19 cellular contexts compared by ENCODE assay signal in the genomic region with DNA sequence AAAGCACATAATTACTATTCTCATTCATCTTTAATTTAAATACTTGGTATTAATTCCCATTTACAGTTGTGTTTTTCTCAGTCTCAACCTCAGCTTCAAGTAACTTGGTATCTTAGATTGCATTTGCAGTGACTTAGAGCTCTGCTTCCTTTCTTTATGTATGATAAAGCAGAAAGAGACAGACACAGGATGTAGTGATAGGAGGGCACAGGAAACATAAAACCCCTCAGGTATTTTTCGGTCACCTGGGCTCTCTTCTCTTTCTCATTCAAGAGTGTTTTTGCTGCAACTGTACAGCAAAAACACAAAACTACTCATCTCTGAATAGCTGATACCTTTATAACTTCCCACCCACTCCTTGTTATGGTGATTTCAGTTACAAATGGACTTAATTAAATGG.
DNase-seq lines count a peak whose midpoint lies in the region; ATAC-seq and TF ChIP-seq lines count a peak whose summit lies in the region.
"Had no signal": no experiment of that assay in that cellular context is flagged by ENCODE, and none has a peak within 500 bp of the region (broad histone marks: within the 10 kb centered on the region; RNA-seq: fewer than 3 reads in every experiment).

No MANE protein-coding gene starts in this region.

- H3K27me3 ChIP-seq in esophagus squamous epithelium, result no peaks in the 10 kb centered on the region
- H3K27me3 ChIP-seq: BLaER1 had no signal

- no peak overlapping the region for H3K4me3 ChIP-seq in Jurkat, Clone E6-1 (ENCODE audit: low read length)
- no peak overlapping the region for H3K4me3 ChIP-seq in esophagus squamous epithelium
- H3K4me3 ChIP-seq: BLaER1, HAP-1 had no signal

- no peak for TF ChIP-seq POLR2A in esophagus squamous epithelium (IDR thresholded peaks at IDR 0.05)

- peaks cover 7% of the 10 kb centered on the region for H3K4me1 Mint-ChIP-seq in activated naive CD8-positive, alpha-beta T cell treated with anti-CD3 and anti-CD28 coated beads, Interleukin-2, amount 10 ng/mL, durations not matched to agents 7 days and 5 days
- peaks cover 4% of the 10 kb centered on the region for H3K4me1 Mint-ChIP-seq in activated naive CD8-positive, alpha-beta T cell treated with anti-CD3 and anti-CD28 coated beads for 36 hours
- peaks cover 8 to 10% (median 9%) of the 10 kb centered on the region in 3 donors for H3K4me1 Mint-ChIP-seq in T-cell
- H3K4me1 Mint-ChIP-seq: CD14-positive monocyte, IgD-negative memory B cell had no signal

- no peak for DNase-seq in activated naive CD8-positive, alpha-beta T cell treated with anti-CD3 and anti-CD28 coated beads, Interleukin-2, amount 10 ng/mL, durations not matched to agents 7 days and 5 days
- DNase-seq in activated naive CD8-positive, alpha-beta T cell treated with anti-CD3 and anti-CD28 coated beads for 36 hours, result no peak
- DNase-seq in Jurkat, Clone E6-1 (ENCODE audit: low read depth, low spot score), result peak; percentile 7
- no peak for DNase-seq in T-cell
- no peak for DNase-seq in esophagus squamous epithelium (lab: John Stamatoyannopoulos, UW)
- DNase-seq: 8988T, COR-L47, DMS 273 treated with DMSO at 0.1 percent for 48 hours, DMS53, DND-41, EL had no signal

- H3K4me1 ChIP-seq in esophagus squamous epithelium, result no peaks in the 10 kb centered on the region
- H3K4me1 ChIP-seq: BLaER1 had no signal

- WGBS in esophagus squamous epithelium, 2 donors, result 58 to 82% methylated on average over 1 of the region's 1 CpG

- H3K36me3 Mint-ChIP-seq in activated naive CD8-positive, alpha-beta T cell treated with anti-CD3 and anti-CD28 coated beads, Interleukin-2, amount 10 ng/mL, durations not matched to agents 7 days and 5 days, result peaks cover 13% of the 10 kb centered on the region
- H3K36me3 Mint-ChIP-seq in activated naive CD8-positive, alpha-beta T cell treated with anti-CD3 and anti-CD28 coated beads for 36 hours, result no peaks in the 10 kb centered on the region
- H3K36me3 Mint-ChIP-seq in T-cell, result peaks cover 8% of the 10 kb centered on the region
- H3K36me3 Mint-ChIP-seq: CD8-positive, alpha-beta memory T cell; IgD-negative memory B cell had no signal

- no peak overlapping the region for H3K27ac Mint-ChIP-seq in activated naive CD8-positive, alpha-beta T cell treated with anti-CD3 and anti-CD28 coated beads, Interleukin-2, amount 10 ng/mL, durations not matched to agents 7 days and 5 days
- H3K27ac Mint-ChIP-seq in activated naive CD8-positive, alpha-beta T cell treated with anti-CD3 and anti-CD28 coated beads for 36 hours, result no peak overlapping the region
- H3K27ac Mint-ChIP-seq in T-cell, result peak overlapping the region in 1 of 2 donors; percentile 23
- H3K27ac Mint-ChIP-seq: CD14-positive monocyte, IgD-negative memory B cell had no signal

- no peaks in the 10 kb centered on the region for H3K27me3 Mint-ChIP-seq in activated naive CD8-positive, alpha-beta T cell treated with anti-CD3 and anti-CD28 coated beads, Interleukin-2, amount 10 ng/mL, durations not matched to agents 7 days and 5 days
- H3K27me3 Mint-ChIP-seq in activated naive CD8-positive, alpha-beta T cell treated with anti-CD3 and anti-CD28 coated beads for 36 hours, result no peaks in the 10 kb centered on the region
- no peaks in the 10 kb centered on the region for H3K27me3 Mint-ChIP-seq in T-cell
- H3K27me3 Mint-ChIP-seq: CD8-positive, alpha-beta memory T cell; IgD-negative memory B cell had no signal

- H3K9me3 ChIP-seq in esophagus squamous epithelium, result no peaks in the 10 kb centered on the region
- H3K9me3 ChIP-seq: BLaER1, HAP-1 had no signal

- H3K36me3 ChIP-seq in esophagus squamous epithelium, result peaks cover 0 to 59% (median 0%) of the 10 kb centered on the region in 3 donors
- H3K36me3 ChIP-seq: HAP-1 had no signal

- CTCF ChIA-PET in T-cell (lab: Charles Lee), result no interaction called here

- no peak overlapping the region for H3K4me3 Mint-ChIP-seq in activated naive CD8-positive, alpha-beta T cell treated with anti-CD3 and anti-CD28 coated beads, Interleukin-2, amount 10 ng/mL, durations not matched to agents 7 days and 5 days
- H3K4me3 Mint-ChIP-seq in activated naive CD8-positive, alpha-beta T cell treated with anti-CD3 and anti-CD28 coated beads for 36 hours, result no peak overlapping the region
- H3K4me3 Mint-ChIP-seq in T-cell, result no peak overlapping the region
- H3K4me3 Mint-ChIP-seq: CD14-positive monocyte; CD8-positive, alpha-beta memory T cell; IgD-negative memory B cell had no signal

- peak; percentile 70 for ATAC-seq in activated naive CD8-positive, alpha-beta T cell treated with anti-CD3 and anti-CD28 coated beads, Interleukin-2, amount 10 ng/mL, durations not matched to agents 7 days and 5 days (ENCODE audit: low read depth)
- ATAC-seq in T-cell (replicated peaks in 1 of 4) (peak; percentile 57 to 69 (median 64)), GM21717 (IDR thresholded peaks at IDR 0.05; ENCODE audit: unreplicated experiment) (no peak), GM18867 (IDR thresholded peaks at IDR 0.05; ENCODE audit: unreplicated experiment) (no peak)
- ATAC-seq: HepG2 had no signal

- H3K27ac ChIP-seq in esophagus squamous epithelium, result no peak overlapping the region
- H3K27ac ChIP-seq: BLaER1 had no signal

- intact Hi-C loops in esophagus squamous epithelium (cut with DNase I), result no loop called here

- H3K9me3 Mint-ChIP-seq in activated naive CD8-positive, alpha-beta T cell treated with anti-CD3 and anti-CD28 coated beads, Interleukin-2, amount 10 ng/mL, durations not matched to agents 7 days and 5 days, result no peaks in the 10 kb centered on the region
- H3K9me3 Mint-ChIP-seq in activated naive CD8-positive, alpha-beta T cell treated with anti-CD3 and anti-CD28 coated beads for 36 hours, result no peaks in the 10 kb centered on the region
- H3K9me3 Mint-ChIP-seq in T-cell, result no peaks in the 10 kb centered on the region
- H3K9me3 Mint-ChIP-seq: CD14-positive monocyte; CD8-positive, alpha-beta memory T cell; IgD-negative memory B cell had no signal

- POLR2A ChIA-PET in activated naive CD8-positive, alpha-beta T cell treated with anti-CD3 and anti-CD28 coated beads, Interleukin-2, amount 10 ng/mL, durations not matched to agents 7 days and 5 days (lab: Charles Lee), result no interaction called here
- POLR2A ChIA-PET in T-cell (lab: Charles Lee), result no interaction called here

- TF ChIP-seq CTCF in esophagus squamous epithelium (IDR thresholded peaks at IDR 0.05), result no peak

Comparison
In these comparisons a context has a peak if more than half of its experiments do, and no peak if none do; other contexts are left out.
1. ATAC-seq: peak in activated naive CD8-positive, alpha-beta T cell treated with anti-CD3 and anti-CD28 coated beads, Interleukin-2, amount 10 ng/mL, durations not matched to agents 7 days and 5 days (single experiment) and T-cell (4 of 4); none in GM21717 (single experiment) and GM18867 (single experiment).